9 cellular contexts compared by ENCODE assay signal in genomic region chr11:62025429-62026105, GRCh38. TPM values are rescaled to one million over a fixed set of nuclear protein-coding genes. Genes with fewer than 3 reads are reported as not detected.
A peak's percentile ranks its signal among the peaks of the same experiment; 100 is the strongest.
DNase-seq lines count a peak whose midpoint lies in the region; ATAC-seq, FAIRE-seq and TF ChIP-seq lines count a peak whose summit lies in the region.
"Had no signal": no experiment of that assay in that cellular context is flagged by ENCODE, and none has a peak within 500 bp of the region (broad histone marks: within the 10 kb centered on the region; RNA-seq: fewer than 3 reads in every experiment).

No MANE protein-coding gene starts in this region.

- peaks cover 20% of the 10 kb centered on the region for H3K4me1 Mint-ChIP-seq in activated CD4-positive, alpha-beta memory T cell treated with anti-CD3 and anti-CD28 coated beads for 36 hours (ENCODE audit: low read depth)
- H3K4me1 Mint-ChIP-seq in naive thymus-derived CD8-positive, alpha-beta T cell: peaks cover 6 to 30% (median 17%) of the 10 kb centered on the region in 4 donors
- peaks cover 16% of the 10 kb centered on the region for H3K4me1 Mint-ChIP-seq in stimulated activated naive CD8-positive, alpha-beta T cell treated with anti-CD3 and anti-CD28 coated beads, Interleukin-15, Interleukin-2, amounts not matched to agents 100 ng/mL and 50 ng/mL, for 24 hours (ENCODE audit: low read depth)

- H3K9me2 ChIP-seq in MM.1S (replicated peaks; ENCODE audit: insufficient read depth, low read length): no peaks in the 10 kb centered on the region

- H3F3A ChIP-seq in MM.1S (ENCODE audit: insufficient read depth, low read length): no peaks in the 10 kb centered on the region

- peak overlapping the region; percentile 11; the same call in 2 of the 3 replicates for H3K4me3 ChIP-seq in A549
- peak overlapping the region; percentile 15; the same call in 1 of the 2 replicates for H3K4me3 ChIP-seq in MM.1S (ENCODE audit: low read length)
- H3K4me3 ChIP-seq in effector memory CD4-positive, alpha-beta T cell (ENCODE audit: insufficient read depth, low read depth, low read length, poor library complexity, severe bottlenecking): peak overlapping the region; percentile 13

- 0 out of 2 replicates have a peak, but pooled peaks cover 8% of the 10 kb centered on the region for H3K27me3 ChIP-seq in MM.1S (replicated peaks; ENCODE audit: insufficient read depth, low read length)
- no peaks in the 10 kb centered on the region for H3K27me3 ChIP-seq in effector memory CD4-positive, alpha-beta T cell (replicated peaks; ENCODE audit: control insufficient read depth, insufficient read depth, low read length, poor library complexity, severe bottlenecking)

- H3K4me1 ChIP-seq in A549 (peaks cover 20% of the 10 kb centered on the region), MM.1S (ENCODE audit: low read length) (no peaks in the 10 kb centered on the region)
- H3K4me1 ChIP-seq in effector memory CD4-positive, alpha-beta T cell (ENCODE audit: control insufficient read depth, insufficient read depth, low read length, poor library complexity, severe bottlenecking): peaks cover 8% of the 10 kb centered on the region

- no peak for TF ChIP-seq CTCF in A549 (IDR thresholded peaks at IDR 0.05)
- no peak for TF ChIP-seq CTCF in MM.1S (IDR thresholded peaks at IDR 0.05; ENCODE audit: low read length)

- POLR2A ChIA-PET in A549 (lab: Yijun Ruan, JAX): interaction anchor here (1.0 to 3.4 kb wide), 4 partner anchors 13 to 76 kb away, joined by 3 to 75 read pairs (median 7); partner anchors contain the start of gene FTH1
- POLR2A ChIA-PET in activated CD4-positive, alpha-beta memory T cell treated with anti-CD3 and anti-CD28 coated beads for 36 hours (lab: Charles Lee): interaction anchor here (0.7 to 1.9 kb wide), 2 partner anchors 58 to 59 kb away, joined by 3 to 12 read pairs; partner anchors contain the start of gene FTH1
- POLR2A ChIA-PET in naive thymus-derived CD8-positive, alpha-beta T cell (lab: Charles Lee): interaction anchor here (0.7 to 2.5 kb wide), 6 partner anchors 57 to 595 kb away, joined by 3 to 46 read pairs (median 3); partner anchors contain the start of gene FTH1

- intact Hi-C loops in activated CD4-positive, alpha-beta memory T cell treated with anti-CD3 and anti-CD28 coated beads for 36 hours (cut with micrococcal nuclease): loop anchor here (1.0 kb wide), 2 partner anchors 53 to 58 kb away; partner anchors contain the start of gene FTH1

- ATAC-seq in A549 (peak; percentile 94 to 98), GM21381 (IDR thresholded peaks at IDR 0.05; ENCODE audit: unreplicated experiment) (peak; percentile 84)
- peak; percentile 85 to 90 for ATAC-seq in naive thymus-derived CD8-positive, alpha-beta T cell

- no peaks in the 10 kb centered on the region for H3K27me3 Mint-ChIP-seq in activated CD4-positive, alpha-beta memory T cell treated with anti-CD3 and anti-CD28 coated beads for 36 hours
- H3K27me3 Mint-ChIP-seq in naive thymus-derived CD8-positive, alpha-beta T cell: peaks cover 0 to 3% (median 0%) of the 10 kb centered on the region in 5 donors
- H3K27me3 Mint-ChIP-seq in stimulated activated naive CD8-positive, alpha-beta T cell treated with anti-CD3 and anti-CD28 coated beads, Interleukin-15, Interleukin-2, amounts not matched to agents 100 ng/mL and 50 ng/mL, for 24 hours: no peaks in the 10 kb centered on the region

- H3K36me3 ChIP-seq in MM.1S (replicated peaks; ENCODE audit: insufficient read depth, low read length): no peaks in the 10 kb centered on the region
- H3K36me3 ChIP-seq in effector memory CD4-positive, alpha-beta T cell (ENCODE audit: control insufficient read depth, insufficient read depth, low read length): no peaks in the 10 kb centered on the region

- WGBS in A549 (ENCODE audit: missing lambda C conversion rate): 4% methylated on average over 13 of the region's 13 CpGs

- peaks cover 9% of the 10 kb centered on the region for H3K9me3 Mint-ChIP-seq in activated CD4-positive, alpha-beta memory T cell treated with anti-CD3 and anti-CD28 coated beads for 36 hours
- H3K9me3 Mint-ChIP-seq in naive thymus-derived CD8-positive, alpha-beta T cell: peaks cover 0 to 14% (median 9%) of the 10 kb centered on the region in 9 donors
- peaks cover 6% of the 10 kb centered on the region for H3K9me3 Mint-ChIP-seq in stimulated activated naive CD8-positive, alpha-beta T cell treated with anti-CD3 and anti-CD28 coated beads, Interleukin-15, Interleukin-2, amounts not matched to agents 100 ng/mL and 50 ng/mL, for 24 hours

- TF ChIP-seq EP300 in A549 (IDR thresholded peaks at IDR 0.05): peak; percentile 84 to 89; a peak in 3 of 5 replicates

- DNase-seq in A549 (ENCODE audit: low read depth in 1 of 2, low spot score in 1 of 2) (peak; percentile 86 to 95), MM.1S (peak; percentile 11), NCI-H1105 treated with DMSO at 0.1 percent for 48 hours (lab: John Stamatoyannopoulos, UW) (no peak)
- peak; percentile 84 for DNase-seq in activated CD4-positive, alpha-beta memory T cell treated with anti-CD3 and anti-CD28 coated beads for 36 hours
- peak; percentile 75 to 86 (median 81) for DNase-seq in effector memory CD4-positive, alpha-beta T cell
- peak; percentile 57 to 94 (median 88) for DNase-seq in naive thymus-derived CD8-positive, alpha-beta T cell

- H2AFZ ChIP-seq in MM.1S (ENCODE audit: low read length): peak overlapping the region; percentile 53; the same call in 1 of the 2 replicates

- H3K27ac ChIP-seq in A549 (peak overlapping the region; percentile 65 to 83), MM.1S (ENCODE audit: low read length) (peak overlapping the region; percentile 18; the same call in 1 of the 2 replicates)
- H3K27ac ChIP-seq in effector memory CD4-positive, alpha-beta T cell (ENCODE audit: insufficient read depth, low read length, poor library complexity, severe bottlenecking): peak overlapping the region; percentile 95

- no peak for FAIRE-seq in A549 (lab: Jason Lieb, UNC)
- FAIRE-seq: G401.6 had no signal

- peaks cover 18% of the 10 kb centered on the region for H3K9me3 ChIP-seq in A549
- no peaks in the 10 kb centered on the region for H3K9me3 ChIP-seq in MM.1S (replicated peaks; ENCODE audit: insufficient read depth, low read length)
- no peaks in the 10 kb centered on the region for H3K9me3 ChIP-seq in effector memory CD4-positive, alpha-beta T cell (ENCODE audit: control insufficient read depth, low read length)

- TF ChIP-seq POLR2A in A549 (IDR thresholded peaks at IDR 0.05; ENCODE audit: low read length): no peak

- peak overlapping the region; percentile 51 for H3K4me3 Mint-ChIP-seq in activated CD4-positive, alpha-beta memory T cell treated with anti-CD3 and anti-CD28 coated beads for 36 hours
- peak overlapping the region; percentile 56 to 81 (median 75) for H3K4me3 Mint-ChIP-seq in naive thymus-derived CD8-positive, alpha-beta T cell
- peak overlapping the region; percentile 62 for H3K4me3 Mint-ChIP-seq in stimulated activated naive CD8-positive, alpha-beta T cell treated with anti-CD3 and anti-CD28 coated beads, Interleukin-15, Interleukin-2, amounts not matched to agents 100 ng/mL and 50 ng/mL, for 24 hours

- CTCF ChIA-PET in A549 (lab: Yijun Ruan, JAX): interaction anchor here (0.6 to 2.4 kb wide), 17 partner anchors 8 to 228 kb away, joined by 3 to 10 read pairs (median 3); partner anchors contain the start of gene FTH1
- CTCF ChIA-PET in activated CD4-positive, alpha-beta memory T cell treated with anti-CD3 and anti-CD28 coated beads for 36 hours (lab: Charles Lee): interaction anchor here (1.1 to 2.5 kb wide), 6 partner anchors 46 to 229 kb away, joined by 3 to 15 read pairs (median 6); no protein-coding TSS in a partner anchor

- peak; percentile 1 to 53; a peak in 3 of 5 replicates for TF ChIP-seq RAD21 in A549 (conservative IDR thresholded peaks at IDR 0.05 in 1 of 2, IDR thresholded peaks at IDR 0.05 in 1 of 2)

- peaks cover 4% of the 10 kb centered on the region for H3K36me3 Mint-ChIP-seq in activated CD4-positive, alpha-beta memory T cell treated with anti-CD3 and anti-CD28 coated beads for 36 hours
- H3K36me3 Mint-ChIP-seq in naive thymus-derived CD8-positive, alpha-beta T cell: peaks cover 0 to 8% (median 7%) of the 10 kb centered on the region in 3 donors
- H3K36me3 Mint-ChIP-seq in stimulated activated naive CD8-positive, alpha-beta T cell treated with anti-CD3 and anti-CD28 coated beads, Interleukin-15, Interleukin-2, amounts not matched to agents 100 ng/mL and 50 ng/mL, for 24 hours (ENCODE audit: low read depth): peaks cover 8% of the 10 kb centered on the region

- peak overlapping the region; percentile 76 for H3K4me2 ChIP-seq in A549
- peak overlapping the region; percentile 19; the same call in 1 of the 2 replicates for H3K4me2 ChIP-seq in MM.1S (ENCODE audit: low read depth, low read length)

- H3K79me2 ChIP-seq in MM.1S (ENCODE audit: low read length): no peaks in the 10 kb centered on the region

- no peaks in the 10 kb centered on the region for H4K20me1 ChIP-seq in MM.1S (ENCODE audit: insufficient read depth, low read length)

- H3K27ac Mint-ChIP-seq in activated CD4-positive, alpha-beta memory T cell treated with anti-CD3 and anti-CD28 coated beads for 36 hours: peak overlapping the region; percentile 87
- peak overlapping the region; percentile 92 to 99 (median 98) for H3K27ac Mint-ChIP-seq in naive thymus-derived CD8-positive, alpha-beta T cell
- peak overlapping the region; percentile 60 for H3K27ac Mint-ChIP-seq in stimulated activated naive CD8-positive, alpha-beta T cell treated with anti-CD3 and anti-CD28 coated beads, Interleukin-15, Interleukin-2, amounts not matched to agents 100 ng/mL and 50 ng/mL, for 24 hours

- H3K9ac ChIP-seq in MM.1S (ENCODE audit: low read length): peak overlapping the region; percentile 9; the same call in 1 of the 2 replicates

TF ChIP-seq in A549, 52 proteins besides CTCF, POLR2A, EP300 and RAD21 (continues in another document):
- TF ChIP-seq CHD4 (IDR thresholded peaks at IDR 0.05; ENCODE audit: borderline replicate concordance) (no peak), ATOH8 (CRISPR knock-in tag; IDR thresholded peaks at IDR 0.05; ENCODE audit: low read depth) (no peak)

RNA-seq across cellular contexts. Expression of gene FTH1, which starts 58.1 kb away (rescaled TPM):
- polyA plus RNA-seq in A549 (2011; rRNA removed) (2,791 and 4,959 TPM in 2 replicates), A549 (2017; fragmentation: RNase III; extraction: RNeasy Plus Mini Kit Qiagen cat#74134 plus additional on column Dnase treatment) (12,354 to 13,747 TPM (median 12,799 TPM) in 3 replicates)
- polyA plus RNA-seq in A549 (2012; cell fraction: cytosol; rRNA removed): 6,916 and 9,060 TPM in 2 replicates
- polyA plus RNA-seq in A549 (2012; cell fraction: nucleus; rRNA removed): 2,875 and 3,583 TPM in 2 replicates
- 2,337 and 2,680 TPM in 2 replicates for polyA minus RNA-seq in A549 (2011; rRNA and poly(A)+ RNA removed)
- 100 to 1,000 TPM; 915 to 922 TPM for total RNA-seq in activated CD4-positive, alpha-beta memory T cell treated with anti-CD3 and anti-CD28 coated beads for 36 hours
- 100 to 1,000 TPM; 571 to 598 TPM for total RNA-seq in naive thymus-derived CD8-positive, alpha-beta T cell
- polyA plus RNA-seq in naive thymus-derived CD8-positive, alpha-beta T cell: 1,000 to 10,000 TPM; 1,933 to 2,491 (median 2,221) TPM

Comparison
In these comparisons a context has a peak if more than half of its experiments do, and no peak if none do; other contexts are left out.
1. H3K27ac ChIP-seq: peak in every context shown above with its lines; median percentile 95 in effector memory CD4-positive, alpha-beta T cell; 74 in A549; 18 in MM.1S.